ENCODE assay signal across 1 cellular context in genomic region chr7:139713835-139714162, GRCh38.
TF ChIP-seq lines count a peak whose summit lies in the region.

No MANE protein-coding gene starts in this region.

TF ChIP-seq in H1, 55 proteins besides CTCF, POLR2A, EP300 and RAD21:
- TF ChIP-seq RNF2 (IDR thresholded peaks at IDR 0.05; ENCODE audit: borderline replicate concordance, low read depth, low read length, missing control alignments, poor library complexity, severe bottlenecking): no peak
- TF ChIP-seq FOSL1 (IDR thresholded peaks at IDR 0.05; ENCODE audit: insufficient read depth, low read depth, low read length): no peak
- no peak for TF ChIP-seq SP1 (IDR thresholded peaks at IDR 0.05; ENCODE audit: low read depth, low read length)
- TF ChIP-seq EZH2 (IDR thresholded peaks at IDR 0.05; ENCODE audit: low read depth, low read length, severe bottlenecking): no peak
- TF ChIP-seq, protein P1, sequence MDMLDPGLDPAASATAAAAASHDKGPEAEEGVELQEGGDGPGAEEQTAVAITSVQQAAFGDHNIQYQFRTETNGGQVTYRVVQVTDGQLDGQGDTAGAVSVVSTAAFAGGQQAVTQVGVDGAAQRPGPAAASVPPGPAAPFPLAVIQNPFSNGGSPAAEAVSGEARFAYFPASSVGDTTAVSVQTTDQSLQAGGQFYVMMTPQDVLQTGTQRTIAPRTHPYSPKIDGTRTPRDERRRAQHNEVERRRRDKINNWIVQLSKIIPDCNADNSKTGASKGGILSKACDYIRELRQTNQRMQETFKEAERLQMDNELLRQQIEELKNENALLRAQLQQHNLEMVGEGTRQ (IDR thresholded peaks at IDR 0.05; ENCODE audit: low read length): no peak
- TF ChIP-seq CEBPB (IDR thresholded peaks at IDR 0.05; ENCODE audit: low read depth, low read length): no peak
- TF ChIP-seq, protein P2, sequence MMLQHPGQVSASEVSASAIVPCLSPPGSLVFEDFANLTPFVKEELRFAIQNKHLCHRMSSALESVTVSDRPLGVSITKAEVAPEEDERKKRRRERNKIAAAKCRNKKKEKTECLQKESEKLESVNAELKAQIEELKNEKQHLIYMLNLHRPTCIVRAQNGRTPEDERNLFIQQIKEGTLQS (IDR thresholded peaks at IDR 0.05; ENCODE audit: insufficient read depth, low read depth, low read length): no peak
- TF ChIP-seq TAF1 (IDR thresholded peaks at IDR 0.05; ENCODE audit: low read depth, low read length): no peak
- TF ChIP-seq, protein P3, sequence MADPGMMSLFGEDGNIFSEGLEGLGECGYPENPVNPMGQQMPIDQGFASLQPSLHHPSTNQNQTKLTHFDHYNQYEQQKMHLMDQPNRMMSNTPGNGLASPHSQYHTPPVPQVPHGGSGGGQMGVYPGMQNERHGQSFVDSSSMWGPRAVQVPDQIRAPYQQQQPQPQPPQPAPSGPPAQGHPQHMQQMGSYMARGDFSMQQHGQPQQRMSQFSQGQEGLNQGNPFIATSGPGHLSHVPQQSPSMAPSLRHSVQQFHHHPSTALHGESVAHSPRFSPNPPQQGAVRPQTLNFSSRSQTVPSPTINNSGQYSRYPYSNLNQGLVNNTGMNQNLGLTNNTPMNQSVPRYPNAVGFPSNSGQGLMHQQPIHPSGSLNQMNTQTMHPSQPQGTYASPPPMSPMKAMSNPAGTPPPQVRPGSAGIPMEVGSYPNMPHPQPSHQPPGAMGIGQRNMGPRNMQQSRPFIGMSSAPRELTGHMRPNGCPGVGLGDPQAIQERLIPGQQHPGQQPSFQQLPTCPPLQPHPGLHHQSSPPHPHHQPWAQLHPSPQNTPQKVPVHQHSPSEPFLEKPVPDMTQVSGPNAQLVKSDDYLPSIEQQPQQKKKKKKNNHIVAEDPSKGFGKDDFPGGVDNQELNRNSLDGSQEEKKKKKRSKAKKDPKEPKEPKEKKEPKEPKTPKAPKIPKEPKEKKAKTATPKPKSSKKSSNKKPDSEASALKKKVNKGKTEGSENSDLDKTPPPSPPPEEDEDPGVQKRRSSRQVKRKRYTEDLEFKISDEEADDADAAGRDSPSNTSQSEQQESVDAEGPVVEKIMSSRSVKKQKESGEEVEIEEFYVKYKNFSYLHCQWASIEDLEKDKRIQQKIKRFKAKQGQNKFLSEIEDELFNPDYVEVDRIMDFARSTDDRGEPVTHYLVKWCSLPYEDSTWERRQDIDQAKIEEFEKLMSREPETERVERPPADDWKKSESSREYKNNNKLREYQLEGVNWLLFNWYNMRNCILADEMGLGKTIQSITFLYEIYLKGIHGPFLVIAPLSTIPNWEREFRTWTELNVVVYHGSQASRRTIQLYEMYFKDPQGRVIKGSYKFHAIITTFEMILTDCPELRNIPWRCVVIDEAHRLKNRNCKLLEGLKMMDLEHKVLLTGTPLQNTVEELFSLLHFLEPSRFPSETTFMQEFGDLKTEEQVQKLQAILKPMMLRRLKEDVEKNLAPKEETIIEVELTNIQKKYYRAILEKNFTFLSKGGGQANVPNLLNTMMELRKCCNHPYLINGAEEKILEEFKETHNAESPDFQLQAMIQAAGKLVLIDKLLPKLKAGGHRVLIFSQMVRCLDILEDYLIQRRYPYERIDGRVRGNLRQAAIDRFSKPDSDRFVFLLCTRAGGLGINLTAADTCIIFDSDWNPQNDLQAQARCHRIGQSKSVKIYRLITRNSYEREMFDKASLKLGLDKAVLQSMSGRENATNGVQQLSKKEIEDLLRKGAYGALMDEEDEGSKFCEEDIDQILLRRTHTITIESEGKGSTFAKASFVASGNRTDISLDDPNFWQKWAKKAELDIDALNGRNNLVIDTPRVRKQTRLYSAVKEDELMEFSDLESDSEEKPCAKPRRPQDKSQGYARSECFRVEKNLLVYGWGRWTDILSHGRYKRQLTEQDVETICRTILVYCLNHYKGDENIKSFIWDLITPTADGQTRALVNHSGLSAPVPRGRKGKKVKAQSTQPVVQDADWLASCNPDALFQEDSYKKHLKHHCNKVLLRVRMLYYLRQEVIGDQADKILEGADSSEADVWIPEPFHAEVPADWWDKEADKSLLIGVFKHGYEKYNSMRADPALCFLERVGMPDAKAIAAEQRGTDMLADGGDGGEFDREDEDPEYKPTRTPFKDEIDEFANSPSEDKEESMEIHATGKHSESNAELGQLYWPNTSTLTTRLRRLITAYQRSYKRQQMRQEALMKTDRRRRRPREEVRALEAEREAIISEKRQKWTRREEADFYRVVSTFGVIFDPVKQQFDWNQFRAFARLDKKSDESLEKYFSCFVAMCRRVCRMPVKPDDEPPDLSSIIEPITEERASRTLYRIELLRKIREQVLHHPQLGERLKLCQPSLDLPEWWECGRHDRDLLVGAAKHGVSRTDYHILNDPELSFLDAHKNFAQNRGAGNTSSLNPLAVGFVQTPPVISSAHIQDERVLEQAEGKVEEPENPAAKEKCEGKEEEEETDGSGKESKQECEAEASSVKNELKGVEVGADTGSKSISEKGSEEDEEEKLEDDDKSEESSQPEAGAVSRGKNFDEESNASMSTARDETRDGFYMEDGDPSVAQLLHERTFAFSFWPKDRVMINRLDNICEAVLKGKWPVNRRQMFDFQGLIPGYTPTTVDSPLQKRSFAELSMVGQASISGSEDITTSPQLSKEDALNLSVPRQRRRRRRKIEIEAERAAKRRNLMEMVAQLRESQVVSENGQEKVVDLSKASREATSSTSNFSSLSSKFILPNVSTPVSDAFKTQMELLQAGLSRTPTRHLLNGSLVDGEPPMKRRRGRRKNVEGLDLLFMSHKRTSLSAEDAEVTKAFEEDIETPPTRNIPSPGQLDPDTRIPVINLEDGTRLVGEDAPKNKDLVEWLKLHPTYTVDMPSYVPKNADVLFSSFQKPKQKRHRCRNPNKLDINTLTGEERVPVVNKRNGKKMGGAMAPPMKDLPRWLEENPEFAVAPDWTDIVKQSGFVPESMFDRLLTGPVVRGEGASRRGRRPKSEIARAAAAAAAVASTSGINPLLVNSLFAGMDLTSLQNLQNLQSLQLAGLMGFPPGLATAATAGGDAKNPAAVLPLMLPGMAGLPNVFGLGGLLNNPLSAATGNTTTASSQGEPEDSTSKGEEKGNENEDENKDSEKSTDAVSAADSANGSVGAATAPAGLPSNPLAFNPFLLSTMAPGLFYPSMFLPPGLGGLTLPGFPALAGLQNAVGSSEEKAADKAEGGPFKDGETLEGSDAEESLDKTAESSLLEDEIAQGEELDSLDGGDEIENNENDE (IDR thresholded peaks at IDR 0.05; ENCODE audit: insufficient replicate concordance, low read length): no peak
- TF ChIP-seq SAP30 (IDR thresholded peaks at IDR 0.05; ENCODE audit: insufficient read depth, insufficient replicate concordance, low read length): no peak
- TF ChIP-seq CBX8 (IDR thresholded peaks at IDR 0.05; ENCODE audit: borderline replicate concordance, low read depth, low read length): no peak
- no peak for TF ChIP-seq NANOG (IDR thresholded peaks at IDR 0.05; ENCODE audit: insufficient read depth, low read depth, low read length, poor library complexity, severe bottlenecking)
- TF ChIP-seq CHD2 (IDR thresholded peaks at IDR 0.05; ENCODE audit: low read length): no peak
